24 cellular contexts compared by ENCODE assay signal in genomic region chr1:225137981-225138380, GRCh38.
"Had no signal": no experiment of that assay in that cellular context is flagged by ENCODE, and none has a peak within 500 bp of the region (broad histone marks: within the 10 kb centered on the region; RNA-seq: fewer than 3 reads in every experiment).

No MANE protein-coding gene starts in this region.

- H3K4me1 Mint-ChIP-seq: activated CD4-positive, alpha-beta T cell treated with anti-CD3 and anti-CD28 coated beads for 36 hours had no signal

- H3K27ac Mint-ChIP-seq: activated CD4-positive, alpha-beta T cell treated with anti-CD3 and anti-CD28 coated beads for 36 hours; activated CD8-positive, alpha-beta T cell treated with anti-CD3 and anti-CD28 coated beads, Interleukin-2, amount 10 ng/mL, durations not matched to agents 7 days and 5 days; activated naive CD4-positive, alpha-beta T cell treated with anti-CD3 and anti-CD28 coated beads, Interleukin-2, amount 50 U/mL, for 72 hours; activated T-cell treated with anti-CD3 and anti-CD28 coated beads, Interleukin-2, amount 50 U/mL, for 72 hours; dendritic cell treated with granulocyte-macrophage colony-stimulating factor and Interleukin-4, amounts not matched to agents 40 ng/mL and 50 ng/mL, for 4 days; nephron; stimulated activated naive CD8-positive, alpha-beta T cell treated with anti-CD3 and anti-CD28 coated beads, Interleukin-15, Interleukin-2, amounts not matched to agents 100 ng/mL and 50 ng/mL, for 24 hours had no signal

- H3K27ac ChIP-seq: breast epithelium, esophagus muscularis mucosa, foreskin keratinocyte, left lung, thoracic aorta had no signal

- H3K9me3 ChIP-seq: thoracic aorta had no signal

- H3K4me3 ChIP-seq: breast epithelium, esophagus muscularis mucosa, left lung, lung, mucosa of descending colon, thoracic aorta had no signal

- FAIRE-seq: islet of Langerhans, urothelium cell line had no signal

- H3K4me3 Mint-ChIP-seq: activated CD4-positive, alpha-beta T cell treated with anti-CD3 and anti-CD28 coated beads for 36 hours; activated CD8-positive, alpha-beta T cell treated with anti-CD3 and anti-CD28 coated beads, Interleukin-2, amount 10 ng/mL, durations not matched to agents 7 days and 5 days; activated T-cell treated with anti-CD3 and anti-CD28 coated beads, Interleukin-2, amount 50 U/mL, for 72 hours; dendritic cell treated with granulocyte-macrophage colony-stimulating factor and Interleukin-4, amounts not matched to agents 40 ng/mL and 50 ng/mL, for 4 days; nephron; stimulated activated naive CD8-positive, alpha-beta T cell treated with anti-CD3 and anti-CD28 coated beads, Interleukin-15, Interleukin-2, amounts not matched to agents 100 ng/mL and 50 ng/mL, for 24 hours had no signal

- ATAC-seq: activated CD4-positive, alpha-beta T cell treated with anti-CD3 and anti-CD28 coated beads for 36 hours; activated CD8-positive, alpha-beta T cell treated with anti-CD3 and anti-CD28 coated beads, Interleukin-2, amount 10 ng/mL, durations not matched to agents 7 days and 5 days; activated naive CD4-positive, alpha-beta T cell treated with anti-CD3 and anti-CD28 coated beads, Interleukin-2, amount 50 U/mL, for 72 hours; activated T-cell treated with anti-CD3 and anti-CD28 coated beads, Interleukin-2, amount 50 U/mL, for 72 hours; foreskin keratinocyte; left lung; mucosa of descending colon; right cardiac atrium had no signal

- H3K27me3 ChIP-seq: breast epithelium, esophagus muscularis mucosa, foreskin keratinocyte, left lung had no signal

- DNase-seq: activated CD4-positive, alpha-beta T cell treated with anti-CD3 and anti-CD28 coated beads for 36 hours; activated CD4-positive, CD25-positive, alpha-beta regulatory T cell; activated CD8-positive, alpha-beta T cell treated with anti-CD3 and anti-CD28 coated beads, Interleukin-2, amount 10 ng/mL, durations not matched to agents 7 days and 5 days; activated naive CD4-positive, alpha-beta T cell; activated T-cell treated with anti-CD3 and anti-CD28 coated beads for 4 hours; activated T-cell treated with anti-CD3 and anti-CD28 coated beads, Interleukin-2, amount 50 U/mL, for 72 hours; central memory CD4-positive, alpha-beta T cell; effector CD4-positive, alpha-beta T cell; foreskin keratinocyte; left lung; mucosa of descending colon; stimulated activated CD4-positive, alpha-beta T cell treated with anti-CD3 and anti-CD28 coated beads, Interleukin-2, amount 100 ng/mL, for 48 hours; trophoblast cell had no signal

- H3K4me1 ChIP-seq: breast epithelium, esophagus muscularis mucosa, foreskin keratinocyte, left lung had no signal

- H3K36me3 ChIP-seq: breast epithelium, esophagus muscularis mucosa, left lung, thoracic aorta had no signal
